8 cellular contexts compared by ENCODE assay signal in genomic region chr12:132154341-132154761, GRCh38.
DNase-seq lines count a peak whose midpoint lies in the region; ATAC-seq and TF ChIP-seq lines count a peak whose summit lies in the region.

No MANE protein-coding gene starts in this region.

- peak; percentile 4 for DNase-seq in COLO668 (lab: John Stamatoyannopoulos, UW; ENCODE audit: unreplicated experiment)
- DNase-seq in RWPE1 (ENCODE audit: low spot score) = no peak
- no peak for DNase-seq in KG1 (lab: John Stamatoyannopoulos, UW)
- no peak for DNase-seq in stimulated activated CD4-positive, alpha-beta T cell treated with anti-CD3 and anti-CD28 coated beads, Interleukin-4, amount 100 ng/mL, for 1 hour
- DNase-seq in NCI-H1092 treated with DMSO at 0.1 percent for 48 hours (lab: John Stamatoyannopoulos, UW) = no peak

- H3K27me3 ChIP-seq in mucosa of rectum (ENCODE audit: control insufficient read depth in 2 of 2, insufficient read depth in 2 of 2, low read length in 2 of 2) = no peaks in the 10 kb centered on the region

- H3K27ac ChIP-seq in RWPE1 (peak overlapping the region; percentile 27), mucosa of rectum (ENCODE audit: low read depth in 2 of 2, low read length in 2 of 2) (no peak overlapping the region)

- no peaks in the 10 kb centered on the region for H3K9me3 ChIP-seq in mucosa of rectum (ENCODE audit: control insufficient read depth in 2 of 2, low read length in 2 of 2)

- H3K36me3 ChIP-seq in mucosa of rectum (ENCODE audit: control insufficient read depth in 2 of 2, insufficient read depth in 2 of 2, low read length in 2 of 2) = peaks cover 19 to 22% of the 10 kb centered on the region in 2 donors

- H3K9ac ChIP-seq in mucosa of rectum (ENCODE audit: low read depth in 1 of 2, low read length in 2 of 2) = peak overlapping the region in 1 of 2 donors; percentile 53

- POLR2A ChIA-PET in RWPE1 (lab: Yijun Ruan, JAX; ENCODE audit: low non-redundant PET) = no interaction called here

- ATAC-seq in GM21723 (IDR thresholded peaks at IDR 0.05; ENCODE audit: unreplicated experiment) (peak; percentile 19), HG03469 (IDR thresholded peaks at IDR 0.05; ENCODE audit: unreplicated experiment) (no peak)

- TF ChIP-seq CTCF in RWPE1 (conservative IDR thresholded peaks at IDR 0.05; ENCODE audit: low read depth) = no peak

- peaks cover 4 to 6% of the 10 kb centered on the region in 2 donors for H3K4me1 ChIP-seq in mucosa of rectum (ENCODE audit: control insufficient read depth in 2 of 2, insufficient read depth in 2 of 2, low read length in 2 of 2)

- CTCF ChIA-PET in RWPE1 (lab: Yijun Ruan, JAX) = interaction anchor here (0.7 to 1.3 kb wide), 4 partner anchors 119 to 260 kb away, joined by 3 to 18 read pairs (median 4); no protein-coding TSS in a partner anchor

- H3K4me3 ChIP-seq in mucosa of rectum (ENCODE audit: low read length in 2 of 2) = peak overlapping the region; percentile 43
